ENCODE assay signal across 27 cellular contexts in genomic region chr13:91668844-91669495, GRCh38.
"Had no signal": no experiment of that assay in that cellular context is flagged by ENCODE, and none has a peak within 500 bp of the region (broad histone marks: within the 10 kb centered on the region; RNA-seq: fewer than 3 reads in every experiment).

No MANE protein-coding gene starts in this region.

- H3K4me2 ChIP-seq: neural progenitor cell had no signal

- H3K36me3 ChIP-seq: esophagus squamous epithelium, lower lobe of right lung, neural progenitor cell, prostate gland, sigmoid colon, thyroid gland had no signal

- H3K27ac ChIP-seq: esophagus squamous epithelium, lower lobe of right lung, neural progenitor cell, parathyroid adenoma, prostate gland, sigmoid colon, skin epidermis, thyroid gland had no signal

- H3K27ac Mint-ChIP-seq: effector memory CD8-positive, alpha-beta T cell; immature natural killer cell; memory B cell; naive B cell; nephron; neural progenitor cell; stimulated activated naive B cell treated with anti-CD40 and anti-IgM and Interleukin-4, amounts not matched to agents 10 μg/mL and 1 μg/mL and 100 μg/mL, for 72 hours; stimulated activated naive CD8-positive, alpha-beta T cell treated with anti-CD3 and anti-CD28 coated beads, Interleukin-15, Interleukin-2, amounts not matched to agents 100 ng/mL and 50 ng/mL, for 24 hours; type B pancreatic cell had no signal

- H3K36me3 Mint-ChIP-seq: immature natural killer cell; memory B cell; naive B cell; neural progenitor cell; stimulated activated naive B cell treated with anti-CD40 and anti-IgM and Interleukin-4, amounts not matched to agents 10 μg/mL and 1 μg/mL and 100 μg/mL, for 72 hours; type B pancreatic cell had no signal

- H3K9ac ChIP-seq: neural progenitor cell, parathyroid adenoma had no signal

- H2AFZ ChIP-seq: neural progenitor cell, parathyroid adenoma had no signal

- H3K9me3 Mint-ChIP-seq: nephron, neural progenitor cell, type B pancreatic cell had no signal

- H3K4me3 Mint-ChIP-seq: effector memory CD8-positive, alpha-beta T cell; immature natural killer cell; memory B cell; naive B cell; nephron; neural progenitor cell; stimulated activated naive B cell treated with anti-CD40 and anti-IgM and Interleukin-4, amounts not matched to agents 10 μg/mL and 1 μg/mL and 100 μg/mL, for 72 hours; stimulated activated naive CD8-positive, alpha-beta T cell treated with anti-CD3 and anti-CD28 coated beads, Interleukin-15, Interleukin-2, amounts not matched to agents 100 ng/mL and 50 ng/mL, for 24 hours; type B pancreatic cell had no signal

- DNase-seq: cortex of kidney; effector memory CD8-positive, alpha-beta T cell; erythroblast; esophagus squamous epithelium; foreskin melanocyte; hypothalamus; immature natural killer cell; left ventricle myocardium superior; lower lobe of right lung; mucosa of descending colon; naive B cell; right cardiac atrium; sigmoid colon; stimulated activated CD4-positive, alpha-beta T cell treated with anti-CD3 and anti-CD28 coated beads, Interleukin-15, amount 100 ng/mL, for 24 hours; stimulated activated CD4-positive, alpha-beta T cell treated with anti-CD3 and anti-CD28 coated beads, Interleukin-2, amount 100 ng/mL, for 48 hours; stimulated activated naive B cell treated with anti-CD40 and anti-IgM and Interleukin-4, amounts not matched to agents 10 μg/mL and 1 μg/mL and 100 μg/mL, for 72 hours; thyroid gland had no signal

- H3K27me3 ChIP-seq: esophagus squamous epithelium, neural progenitor cell, sigmoid colon, thyroid gland had no signal

- FAIRE-seq: endometrium, keratinocyte had no signal

- H3K4me3 ChIP-seq: esophagus squamous epithelium, lower lobe of right lung, mucosa of descending colon, neural progenitor cell, prostate gland, sigmoid colon, skin epidermis, thyroid gland had no signal

- H3K4me1 Mint-ChIP-seq: immature natural killer cell; memory B cell; naive B cell; neural progenitor cell; stimulated activated naive B cell treated with anti-CD40 and anti-IgM and Interleukin-4, amounts not matched to agents 10 μg/mL and 1 μg/mL and 100 μg/mL, for 72 hours had no signal

- H3K4me1 ChIP-seq: esophagus squamous epithelium, lower lobe of right lung, neural progenitor cell, parathyroid adenoma, prostate gland, sigmoid colon, thyroid gland had no signal

- H3K27me3 Mint-ChIP-seq: effector memory CD8-positive, alpha-beta T cell; memory B cell; naive B cell; stimulated activated naive B cell treated with anti-CD40 and anti-IgM and Interleukin-4, amounts not matched to agents 10 μg/mL and 1 μg/mL and 100 μg/mL, for 72 hours; stimulated activated naive CD8-positive, alpha-beta T cell treated with anti-CD3 and anti-CD28 coated beads, Interleukin-15, Interleukin-2, amounts not matched to agents 100 ng/mL and 50 ng/mL, for 24 hours; type B pancreatic cell had no signal

- H3K79me2 ChIP-seq: parathyroid adenoma had no signal

- H3K9me3 ChIP-seq: esophagus squamous epithelium, lower lobe of right lung, mucosa of descending colon, prostate gland, sigmoid colon, thyroid gland had no signal

- ATAC-seq: effector memory CD8-positive, alpha-beta T cell; left ventricle myocardium superior; lower lobe of right lung; mucosa of descending colon; right cardiac atrium; stimulated activated naive B cell treated with anti-CD40 and anti-IgM and Interleukin-4, amounts not matched to agents 10 μg/mL and 1 μg/mL and 100 μg/mL, for 72 hours had no signal
